ENCODE assay signal across 10 cellular contexts in genomic region chr14:74566174-74567125, GRCh38. TPM values are rescaled to one million over a fixed set of nuclear protein-coding genes. Genes with fewer than 3 reads are reported as not detected.
DNase-seq lines count a peak whose midpoint lies in the region; ATAC-seq and TF ChIP-seq lines count a peak whose summit lies in the region.
"Had no signal": no experiment of that assay in that cellular context is flagged by ENCODE, and none has a peak within 500 bp of the region (broad histone marks: within the 10 kb centered on the region; RNA-seq: fewer than 3 reads in every experiment).

No MANE protein-coding gene starts in this region.

- H3K4me1 Mint-ChIP-seq in activated B cell treated with CpG ODN at 0.5 μM for 24 hours = no peaks in the 10 kb centered on the region
- H3K4me1 Mint-ChIP-seq in activated CD8-positive, alpha-beta T cell treated with anti-CD3 and anti-CD28 coated beads for 36 hours (ENCODE audit: low read depth) = peaks cover 3% of the 10 kb centered on the region

- CTCF ChIA-PET in activated B cell treated with CpG ODN at 0.5 μM for 24 hours (lab: Charles Lee) = no interaction called here
- CTCF ChIA-PET in activated CD8-positive, alpha-beta T cell treated with anti-CD3 and anti-CD28 coated beads for 36 hours (lab: Charles Lee) = no interaction called here

- DNase-seq in EL = peak; percentile 20
- no peak for DNase-seq in activated B cell treated with CpG ODN at 0.5 μM for 24 hours
- DNase-seq in left ventricle myocardium inferior = no peak
- DNase-seq in activated T-cell treated with anti-CD3 and anti-CD28 coated beads, Interleukin-2, amount 50 U/mL, for 1 hour = no peak
- DNase-seq in activated CD8-positive, alpha-beta T cell treated with anti-CD3 and anti-CD28 coated beads for 36 hours = no peak
- DNase-seq: Karpas-422 had no signal

- peaks cover 57% of the 10 kb centered on the region for H3K4me1 ChIP-seq in left ventricle myocardium inferior

- H3K27ac ChIP-seq in left ventricle myocardium inferior (replicated peaks) (peak overlapping the region; percentile 30), skin epidermis (peak overlapping the region in 20 of 21 experiments; percentile 63 to 95 (median 86))
- H3K27ac ChIP-seq: BLaER1 had no signal

- H3K9me3 ChIP-seq in left ventricle myocardium inferior (replicated peaks) = no peaks in the 10 kb centered on the region
- H3K9me3 ChIP-seq: BLaER1 had no signal

- no peaks in the 10 kb centered on the region for H3K9me3 Mint-ChIP-seq in activated B cell treated with CpG ODN at 0.5 μM for 24 hours
- H3K9me3 Mint-ChIP-seq in activated CD8-positive, alpha-beta T cell treated with anti-CD3 and anti-CD28 coated beads for 36 hours = no peaks in the 10 kb centered on the region

- H3K27me3 Mint-ChIP-seq in activated B cell treated with CpG ODN at 0.5 μM for 24 hours = no peaks in the 10 kb centered on the region
- H3K27me3 Mint-ChIP-seq in activated CD8-positive, alpha-beta T cell treated with anti-CD3 and anti-CD28 coated beads for 36 hours = peaks cover 7% of the 10 kb centered on the region

- no peak overlapping the region for H3K4me3 Mint-ChIP-seq in activated B cell treated with CpG ODN at 0.5 μM for 24 hours
- H3K4me3 Mint-ChIP-seq in activated CD8-positive, alpha-beta T cell treated with anti-CD3 and anti-CD28 coated beads for 36 hours = no peak overlapping the region

- H3K4me3 ChIP-seq in left ventricle myocardium inferior = no peak overlapping the region
- H3K4me3 ChIP-seq in skin epidermis = no peak overlapping the region
- H3K4me3 ChIP-seq: BLaER1 had no signal

- ATAC-seq in activated B cell treated with CpG ODN at 0.5 μM for 24 hours (ENCODE audit: low read depth) (no peak), HG03439 (IDR thresholded peaks at IDR 0.05; ENCODE audit: unreplicated experiment) (no peak), GM21717 (IDR thresholded peaks at IDR 0.05; ENCODE audit: unreplicated experiment) (no peak)
- ATAC-seq in activated CD8-positive, alpha-beta T cell treated with anti-CD3 and anti-CD28 coated beads for 36 hours = no peak

- H3K27me3 ChIP-seq in left ventricle myocardium inferior (ENCODE audit: low read depth) = no peaks in the 10 kb centered on the region
- H3K27me3 ChIP-seq: BLaER1 had no signal

- POLR2A ChIA-PET in activated B cell treated with CpG ODN at 0.5 μM for 24 hours (lab: Charles Lee) = no interaction called here
- POLR2A ChIA-PET in activated CD8-positive, alpha-beta T cell treated with anti-CD3 and anti-CD28 coated beads for 36 hours (lab: Charles Lee) = interaction anchor here (0.6 to 1.0 kb wide), 3 partner anchors 14 to 450 kb away, joined by 3 to 4 read pairs (median 3); no protein-coding TSS in a partner anchor

- H3K36me3 Mint-ChIP-seq in activated B cell treated with CpG ODN at 0.5 μM for 24 hours (ENCODE audit: low read depth) = no peaks in the 10 kb centered on the region
- H3K36me3 Mint-ChIP-seq in activated CD8-positive, alpha-beta T cell treated with anti-CD3 and anti-CD28 coated beads for 36 hours (ENCODE audit: low read depth) = no peaks in the 10 kb centered on the region

- intact Hi-C loops in activated B cell treated with CpG ODN at 0.5 μM for 24 hours (cut with micrococcal nuclease) = no loop called here
- intact Hi-C loops in left ventricle myocardium inferior (cut with micrococcal nuclease) = no loop called here
- intact Hi-C loops in activated CD8-positive, alpha-beta T cell treated with anti-CD3 and anti-CD28 coated beads for 36 hours (cut with micrococcal nuclease) = no loop called here

- H3K36me3 ChIP-seq in left ventricle myocardium inferior = no peaks in the 10 kb centered on the region
- H3K36me3 ChIP-seq: BLaER1 had no signal

- TF ChIP-seq CTCF in activated B cell treated with CpG ODN at 0.5 μM for 24 hours (IDR thresholded peaks at IDR 0.05) (no peak), left ventricle myocardium inferior (IDR thresholded peaks at IDR 0.05; ENCODE audit: borderline replicate concordance) (no peak)
- no peak for TF ChIP-seq CTCF in activated CD8-positive, alpha-beta T cell treated with anti-CD3 and anti-CD28 coated beads for 36 hours (IDR thresholded peaks at IDR 0.05)

- H3K27ac Mint-ChIP-seq in activated B cell treated with CpG ODN at 0.5 μM for 24 hours = peak overlapping the region; percentile 9
- H3K27ac Mint-ChIP-seq in activated CD8-positive, alpha-beta T cell treated with anti-CD3 and anti-CD28 coated beads for 36 hours = no peak overlapping the region

RNA-seq across cellular contexts. Expression of gene LTBP2, which starts 45.6 kb away (rescaled TPM):
- 0.07 and 0.11 TPM in 2 replicates for total RNA-seq in activated B cell treated with CpG ODN at 0.5 μM for 24 hours
- total RNA-seq in left ventricle myocardium inferior = 26.5 TPM
- under 1 TPM; 0.04 to 0.05 TPM for total RNA-seq in activated CD8-positive, alpha-beta T cell treated with anti-CD3 and anti-CD28 coated beads for 36 hours

Comparison
In these comparisons a context has a peak if more than half of its experiments do, and no peak if none do; other contexts are left out.
1. RNA of gene LTBP2, which starts 45.6 kb away (total RNA-seq): 26.5 TPM in left ventricle myocardium inferior (single experiment); 0.07 to 0.11 TPM in activated B cell treated with CpG ODN at 0.5 μM for 24 hours and 0.04 to 0.05 TPM in activated CD8-positive, alpha-beta T cell treated with anti-CD3 and anti-CD28 coated beads for 36 hours; every median in the first group is over 10 times any median in the second.